In the genomic region with DNA sequence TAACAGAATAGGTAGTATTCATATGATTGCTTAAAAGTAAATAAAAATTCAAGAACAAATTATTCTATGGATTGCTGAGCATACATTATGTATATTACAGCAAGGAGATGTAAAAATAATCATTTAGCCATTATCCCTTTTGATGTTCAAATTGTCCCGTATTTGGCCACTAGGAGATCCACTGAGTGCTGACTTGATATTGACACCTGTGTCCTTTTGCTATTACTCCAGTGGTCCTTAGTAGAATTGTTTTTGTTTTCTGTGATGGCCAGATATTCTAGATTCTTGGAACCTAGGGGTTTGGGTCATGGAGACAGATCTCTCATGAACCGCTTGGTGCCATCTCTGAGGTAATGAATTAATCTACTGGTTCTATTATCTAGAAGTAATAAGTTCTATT, we compare ENCODE assay signal across 2 cellular contexts.
TF ChIP-seq lines count a peak whose summit lies in the region.

No MANE protein-coding gene starts in this region.

TF ChIP-seq in GM12878, 131 proteins besides CTCF, POLR2A, EP300 and RAD21:
- TF ChIP-seq, protein P1, sequence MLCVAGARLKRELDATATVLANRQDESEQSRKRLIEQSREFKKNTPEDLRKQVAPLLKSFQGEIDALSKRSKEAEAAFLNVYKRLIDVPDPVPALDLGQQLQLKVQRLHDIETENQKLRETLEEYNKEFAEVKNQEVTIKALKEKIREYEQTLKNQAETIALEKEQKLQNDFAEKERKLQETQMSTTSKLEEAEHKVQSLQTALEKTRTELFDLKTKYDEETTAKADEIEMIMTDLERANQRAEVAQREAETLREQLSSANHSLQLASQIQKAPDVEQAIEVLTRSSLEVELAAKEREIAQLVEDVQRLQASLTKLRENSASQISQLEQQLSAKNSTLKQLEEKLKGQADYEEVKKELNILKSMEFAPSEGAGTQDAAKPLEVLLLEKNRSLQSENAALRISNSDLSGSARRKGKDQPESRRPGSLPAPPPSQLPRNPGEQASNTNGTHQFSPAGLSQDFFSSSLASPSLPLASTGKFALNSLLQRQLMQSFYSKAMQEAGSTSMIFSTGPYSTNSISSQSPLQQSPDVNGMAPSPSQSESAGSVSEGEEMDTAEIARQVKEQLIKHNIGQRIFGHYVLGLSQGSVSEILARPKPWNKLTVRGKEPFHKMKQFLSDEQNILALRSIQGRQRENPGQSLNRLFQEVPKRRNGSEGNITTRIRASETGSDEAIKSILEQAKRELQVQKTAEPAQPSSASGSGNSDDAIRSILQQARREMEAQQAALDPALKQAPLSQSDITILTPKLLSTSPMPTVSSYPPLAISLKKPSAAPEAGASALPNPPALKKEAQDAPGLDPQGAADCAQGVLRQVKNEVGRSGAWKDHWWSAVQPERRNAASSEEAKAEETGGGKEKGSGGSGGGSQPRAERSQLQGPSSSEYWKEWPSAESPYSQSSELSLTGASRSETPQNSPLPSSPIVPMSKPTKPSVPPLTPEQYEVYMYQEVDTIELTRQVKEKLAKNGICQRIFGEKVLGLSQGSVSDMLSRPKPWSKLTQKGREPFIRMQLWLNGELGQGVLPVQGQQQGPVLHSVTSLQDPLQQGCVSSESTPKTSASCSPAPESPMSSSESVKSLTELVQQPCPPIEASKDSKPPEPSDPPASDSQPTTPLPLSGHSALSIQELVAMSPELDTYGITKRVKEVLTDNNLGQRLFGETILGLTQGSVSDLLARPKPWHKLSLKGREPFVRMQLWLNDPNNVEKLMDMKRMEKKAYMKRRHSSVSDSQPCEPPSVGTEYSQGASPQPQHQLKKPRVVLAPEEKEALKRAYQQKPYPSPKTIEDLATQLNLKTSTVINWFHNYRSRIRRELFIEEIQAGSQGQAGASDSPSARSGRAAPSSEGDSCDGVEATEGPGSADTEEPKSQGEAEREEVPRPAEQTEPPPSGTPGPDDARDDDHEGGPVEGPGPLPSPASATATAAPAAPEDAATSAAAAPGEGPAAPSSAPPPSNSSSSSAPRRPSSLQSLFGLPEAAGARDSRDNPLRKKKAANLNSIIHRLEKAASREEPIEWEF (IDR thresholded peaks at IDR 0.05; ENCODE audit: insufficient replicate concordance, low read depth, low read length): no peak
- TF ChIP-seq HDAC2 (IDR thresholded peaks at IDR 0.05) (no peak), RB1 (IDR thresholded peaks at IDR 0.05; ENCODE audit: borderline replicate concordance) (no peak), EGR1 (IDR thresholded peaks at IDR 0.05; ENCODE audit: borderline replicate concordance in 1 of 2, low read depth in 2 of 2, low read length in 2 of 2) (no peak), CBX3 (IDR thresholded peaks at IDR 0.05; ENCODE audit: borderline replicate concordance, low read depth) (no peak), SUZ12 (IDR thresholded peaks at IDR 0.05; ENCODE audit: unreplicated experiment) (no peak), RUNX3 (IDR thresholded peaks at IDR 0.05; ENCODE audit: low read length) (no peak), CHD2 (IDR thresholded peaks at IDR 0.05; ENCODE audit: borderline replicate concordance, low read depth, low read length) (no peak), ZNF24 (IDR thresholded peaks at IDR 0.05) (no peak)
- TF ChIP-seq, protein P2, sequence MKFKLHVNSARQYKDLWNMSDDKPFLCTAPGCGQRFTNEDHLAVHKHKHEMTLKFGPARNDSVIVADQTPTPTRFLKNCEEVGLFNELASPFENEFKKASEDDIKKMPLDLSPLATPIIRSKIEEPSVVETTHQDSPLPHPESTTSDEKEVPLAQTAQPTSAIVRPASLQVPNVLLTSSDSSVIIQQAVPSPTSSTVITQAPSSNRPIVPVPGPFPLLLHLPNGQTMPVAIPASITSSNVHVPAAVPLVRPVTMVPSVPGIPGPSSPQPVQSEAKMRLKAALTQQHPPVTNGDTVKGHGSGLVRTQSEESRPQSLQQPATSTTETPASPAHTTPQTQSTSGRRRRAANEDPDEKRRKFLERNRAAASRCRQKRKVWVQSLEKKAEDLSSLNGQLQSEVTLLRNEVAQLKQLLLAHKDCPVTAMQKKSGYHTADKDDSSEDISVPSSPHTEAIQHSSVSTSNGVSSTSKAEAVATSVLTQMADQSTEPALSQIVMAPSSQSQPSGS (IDR thresholded peaks at IDR 0.05; ENCODE audit: low read length): no peak
- TF ChIP-seq, protein P3, sequence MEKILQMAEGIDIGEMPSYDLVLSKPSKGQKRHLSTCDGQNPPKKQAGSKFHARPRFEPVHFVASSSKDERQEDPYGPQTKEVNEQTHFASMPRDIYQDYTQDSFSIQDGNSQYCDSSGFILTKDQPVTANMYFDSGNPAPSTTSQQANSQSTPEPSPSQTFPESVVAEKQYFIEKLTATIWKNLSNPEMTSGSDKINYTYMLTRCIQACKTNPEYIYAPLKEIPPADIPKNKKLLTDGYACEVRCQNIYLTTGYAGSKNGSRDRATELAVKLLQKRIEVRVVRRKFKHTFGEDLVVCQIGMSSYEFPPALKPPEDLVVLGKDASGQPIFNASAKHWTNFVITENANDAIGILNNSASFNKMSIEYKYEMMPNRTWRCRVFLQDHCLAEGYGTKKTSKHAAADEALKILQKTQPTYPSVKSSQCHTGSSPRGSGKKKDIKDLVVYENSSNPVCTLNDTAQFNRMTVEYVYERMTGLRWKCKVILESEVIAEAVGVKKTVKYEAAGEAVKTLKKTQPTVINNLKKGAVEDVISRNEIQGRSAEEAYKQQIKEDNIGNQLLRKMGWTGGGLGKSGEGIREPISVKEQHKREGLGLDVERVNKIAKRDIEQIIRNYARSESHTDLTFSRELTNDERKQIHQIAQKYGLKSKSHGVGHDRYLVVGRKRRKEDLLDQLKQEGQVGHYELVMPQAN (conservative IDR thresholded peaks at IDR 0.05): no peak
- TF ChIP-seq, protein P4, sequence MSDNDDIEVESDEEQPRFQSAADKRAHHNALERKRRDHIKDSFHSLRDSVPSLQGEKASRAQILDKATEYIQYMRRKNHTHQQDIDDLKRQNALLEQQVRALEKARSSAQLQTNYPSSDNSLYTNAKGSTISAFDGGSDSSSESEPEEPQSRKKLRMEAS (IDR thresholded peaks at IDR 0.05; ENCODE audit: low read depth, low read length): no peak

TF ChIP-seq in liver, 16 proteins besides CTCF, POLR2A, EP300 and RAD21:
- no peak for TF ChIP-seq FOXA1 (IDR thresholded peaks at IDR 0.05)
- TF ChIP-seq, protein P5, sequence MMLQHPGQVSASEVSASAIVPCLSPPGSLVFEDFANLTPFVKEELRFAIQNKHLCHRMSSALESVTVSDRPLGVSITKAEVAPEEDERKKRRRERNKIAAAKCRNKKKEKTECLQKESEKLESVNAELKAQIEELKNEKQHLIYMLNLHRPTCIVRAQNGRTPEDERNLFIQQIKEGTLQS (IDR thresholded peaks at IDR 0.05): no peak
- no peak for TF ChIP-seq GABPA (IDR thresholded peaks at IDR 0.05 in 1 of 2, conservative IDR thresholded peaks at IDR 0.05 in 1 of 2)
- TF ChIP-seq, protein P6, sequence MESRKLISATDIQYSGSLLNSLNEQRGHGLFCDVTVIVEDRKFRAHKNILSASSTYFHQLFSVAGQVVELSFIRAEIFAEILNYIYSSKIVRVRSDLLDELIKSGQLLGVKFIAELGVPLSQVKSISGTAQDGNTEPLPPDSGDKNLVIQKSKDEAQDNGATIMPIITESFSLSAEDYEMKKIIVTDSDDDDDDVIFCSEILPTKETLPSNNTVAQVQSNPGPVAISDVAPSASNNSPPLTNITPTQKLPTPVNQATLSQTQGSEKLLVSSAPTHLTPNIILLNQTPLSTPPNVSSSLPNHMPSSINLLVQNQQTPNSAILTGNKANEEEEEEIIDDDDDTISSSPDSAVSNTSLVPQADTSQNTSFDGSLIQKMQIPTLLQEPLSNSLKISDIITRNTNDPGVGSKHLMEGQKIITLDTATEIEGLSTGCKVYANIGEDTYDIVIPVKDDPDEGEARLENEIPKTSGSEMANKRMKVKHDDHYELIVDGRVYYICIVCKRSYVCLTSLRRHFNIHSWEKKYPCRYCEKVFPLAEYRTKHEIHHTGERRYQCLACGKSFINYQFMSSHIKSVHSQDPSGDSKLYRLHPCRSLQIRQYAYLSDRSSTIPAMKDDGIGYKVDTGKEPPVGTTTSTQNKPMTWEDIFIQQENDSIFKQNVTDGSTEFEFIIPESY (IDR thresholded peaks at IDR 0.05): no peak
- no peak for TF ChIP-seq TAF1 (conservative IDR thresholded peaks at IDR 0.05)
- no peak for TF ChIP-seq HNF4A (conservative IDR thresholded peaks at IDR 0.05)
- TF ChIP-seq, protein P7, sequence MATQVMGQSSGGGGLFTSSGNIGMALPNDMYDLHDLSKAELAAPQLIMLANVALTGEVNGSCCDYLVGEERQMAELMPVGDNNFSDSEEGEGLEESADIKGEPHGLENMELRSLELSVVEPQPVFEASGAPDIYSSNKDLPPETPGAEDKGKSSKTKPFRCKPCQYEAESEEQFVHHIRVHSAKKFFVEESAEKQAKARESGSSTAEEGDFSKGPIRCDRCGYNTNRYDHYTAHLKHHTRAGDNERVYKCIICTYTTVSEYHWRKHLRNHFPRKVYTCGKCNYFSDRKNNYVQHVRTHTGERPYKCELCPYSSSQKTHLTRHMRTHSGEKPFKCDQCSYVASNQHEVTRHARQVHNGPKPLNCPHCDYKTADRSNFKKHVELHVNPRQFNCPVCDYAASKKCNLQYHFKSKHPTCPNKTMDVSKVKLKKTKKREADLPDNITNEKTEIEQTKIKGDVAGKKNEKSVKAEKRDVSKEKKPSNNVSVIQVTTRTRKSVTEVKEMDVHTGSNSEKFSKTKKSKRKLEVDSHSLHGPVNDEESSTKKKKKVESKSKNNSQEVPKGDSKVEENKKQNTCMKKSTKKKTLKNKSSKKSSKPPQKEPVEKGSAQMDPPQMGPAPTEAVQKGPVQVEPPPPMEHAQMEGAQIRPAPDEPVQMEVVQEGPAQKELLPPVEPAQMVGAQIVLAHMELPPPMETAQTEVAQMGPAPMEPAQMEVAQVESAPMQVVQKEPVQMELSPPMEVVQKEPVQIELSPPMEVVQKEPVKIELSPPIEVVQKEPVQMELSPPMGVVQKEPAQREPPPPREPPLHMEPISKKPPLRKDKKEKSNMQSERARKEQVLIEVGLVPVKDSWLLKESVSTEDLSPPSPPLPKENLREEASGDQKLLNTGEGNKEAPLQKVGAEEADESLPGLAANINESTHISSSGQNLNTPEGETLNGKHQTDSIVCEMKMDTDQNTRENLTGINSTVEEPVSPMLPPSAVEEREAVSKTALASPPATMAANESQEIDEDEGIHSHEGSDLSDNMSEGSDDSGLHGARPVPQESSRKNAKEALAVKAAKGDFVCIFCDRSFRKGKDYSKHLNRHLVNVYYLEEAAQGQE (IDR thresholded peaks at IDR 0.05): no peak
- TF ChIP-seq, protein P4 (IDR thresholded peaks at IDR 0.05): no peak
- no peak for TF ChIP-seq EGR1 (IDR thresholded peaks at IDR 0.05; ENCODE audit: low read depth in 2 of 2)
- no peak for TF ChIP-seq HNF4G (IDR thresholded peaks at IDR 0.05)
- no peak for TF ChIP-seq FOXA2 (IDR thresholded peaks at IDR 0.05)
- no peak for TF ChIP-seq JUND (IDR thresholded peaks at IDR 0.05)
- no peak for TF ChIP-seq RXRA (IDR thresholded peaks at IDR 0.05)
- TF ChIP-seq YY1 (IDR thresholded peaks at IDR 0.05): no peak
